In the genomic region with DNA sequence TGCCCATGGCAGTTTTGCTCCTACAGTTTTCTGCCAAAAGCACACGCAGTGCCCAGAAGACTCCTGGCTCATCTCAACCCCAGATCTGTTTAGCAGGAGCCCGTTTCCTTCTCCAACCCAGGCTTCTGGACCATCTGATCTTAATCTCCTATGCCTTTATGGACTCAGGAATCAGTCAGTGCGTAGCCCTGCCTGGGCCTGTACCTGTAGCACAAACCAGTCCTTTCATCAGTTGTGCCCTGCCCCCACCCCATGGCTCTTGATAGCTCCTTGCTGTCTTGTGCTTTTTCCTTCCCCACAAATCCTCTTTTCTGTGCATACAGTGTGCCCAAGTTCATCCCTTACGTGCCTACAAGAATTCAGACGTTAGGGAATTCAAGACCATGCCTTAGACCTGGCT, we compare ENCODE assay signal across 2 cellular contexts.
TF ChIP-seq lines count a peak whose summit lies in the region.

No MANE protein-coding gene starts in this region.

TF ChIP-seq in liver, 16 proteins besides CTCF, POLR2A, EP300 and RAD21 (continued from another document):
- TF ChIP-seq EGR1 (IDR thresholded peaks at IDR 0.05; ENCODE audit: low read depth in 2 of 2), result no peak
- no peak for TF ChIP-seq GABPA (IDR thresholded peaks at IDR 0.05 in 1 of 2, conservative IDR thresholded peaks at IDR 0.05 in 1 of 2)
- TF ChIP-seq, protein P1, sequence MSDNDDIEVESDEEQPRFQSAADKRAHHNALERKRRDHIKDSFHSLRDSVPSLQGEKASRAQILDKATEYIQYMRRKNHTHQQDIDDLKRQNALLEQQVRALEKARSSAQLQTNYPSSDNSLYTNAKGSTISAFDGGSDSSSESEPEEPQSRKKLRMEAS (IDR thresholded peaks at IDR 0.05), result no peak
- TF ChIP-seq, protein P2, sequence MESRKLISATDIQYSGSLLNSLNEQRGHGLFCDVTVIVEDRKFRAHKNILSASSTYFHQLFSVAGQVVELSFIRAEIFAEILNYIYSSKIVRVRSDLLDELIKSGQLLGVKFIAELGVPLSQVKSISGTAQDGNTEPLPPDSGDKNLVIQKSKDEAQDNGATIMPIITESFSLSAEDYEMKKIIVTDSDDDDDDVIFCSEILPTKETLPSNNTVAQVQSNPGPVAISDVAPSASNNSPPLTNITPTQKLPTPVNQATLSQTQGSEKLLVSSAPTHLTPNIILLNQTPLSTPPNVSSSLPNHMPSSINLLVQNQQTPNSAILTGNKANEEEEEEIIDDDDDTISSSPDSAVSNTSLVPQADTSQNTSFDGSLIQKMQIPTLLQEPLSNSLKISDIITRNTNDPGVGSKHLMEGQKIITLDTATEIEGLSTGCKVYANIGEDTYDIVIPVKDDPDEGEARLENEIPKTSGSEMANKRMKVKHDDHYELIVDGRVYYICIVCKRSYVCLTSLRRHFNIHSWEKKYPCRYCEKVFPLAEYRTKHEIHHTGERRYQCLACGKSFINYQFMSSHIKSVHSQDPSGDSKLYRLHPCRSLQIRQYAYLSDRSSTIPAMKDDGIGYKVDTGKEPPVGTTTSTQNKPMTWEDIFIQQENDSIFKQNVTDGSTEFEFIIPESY (IDR thresholded peaks at IDR 0.05), result no peak
- TF ChIP-seq JUND (IDR thresholded peaks at IDR 0.05), result no peak
- TF ChIP-seq, protein P3, sequence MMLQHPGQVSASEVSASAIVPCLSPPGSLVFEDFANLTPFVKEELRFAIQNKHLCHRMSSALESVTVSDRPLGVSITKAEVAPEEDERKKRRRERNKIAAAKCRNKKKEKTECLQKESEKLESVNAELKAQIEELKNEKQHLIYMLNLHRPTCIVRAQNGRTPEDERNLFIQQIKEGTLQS (IDR thresholded peaks at IDR 0.05), result no peak
- no peak for TF ChIP-seq YY1 (IDR thresholded peaks at IDR 0.05)
- TF ChIP-seq, protein P4, sequence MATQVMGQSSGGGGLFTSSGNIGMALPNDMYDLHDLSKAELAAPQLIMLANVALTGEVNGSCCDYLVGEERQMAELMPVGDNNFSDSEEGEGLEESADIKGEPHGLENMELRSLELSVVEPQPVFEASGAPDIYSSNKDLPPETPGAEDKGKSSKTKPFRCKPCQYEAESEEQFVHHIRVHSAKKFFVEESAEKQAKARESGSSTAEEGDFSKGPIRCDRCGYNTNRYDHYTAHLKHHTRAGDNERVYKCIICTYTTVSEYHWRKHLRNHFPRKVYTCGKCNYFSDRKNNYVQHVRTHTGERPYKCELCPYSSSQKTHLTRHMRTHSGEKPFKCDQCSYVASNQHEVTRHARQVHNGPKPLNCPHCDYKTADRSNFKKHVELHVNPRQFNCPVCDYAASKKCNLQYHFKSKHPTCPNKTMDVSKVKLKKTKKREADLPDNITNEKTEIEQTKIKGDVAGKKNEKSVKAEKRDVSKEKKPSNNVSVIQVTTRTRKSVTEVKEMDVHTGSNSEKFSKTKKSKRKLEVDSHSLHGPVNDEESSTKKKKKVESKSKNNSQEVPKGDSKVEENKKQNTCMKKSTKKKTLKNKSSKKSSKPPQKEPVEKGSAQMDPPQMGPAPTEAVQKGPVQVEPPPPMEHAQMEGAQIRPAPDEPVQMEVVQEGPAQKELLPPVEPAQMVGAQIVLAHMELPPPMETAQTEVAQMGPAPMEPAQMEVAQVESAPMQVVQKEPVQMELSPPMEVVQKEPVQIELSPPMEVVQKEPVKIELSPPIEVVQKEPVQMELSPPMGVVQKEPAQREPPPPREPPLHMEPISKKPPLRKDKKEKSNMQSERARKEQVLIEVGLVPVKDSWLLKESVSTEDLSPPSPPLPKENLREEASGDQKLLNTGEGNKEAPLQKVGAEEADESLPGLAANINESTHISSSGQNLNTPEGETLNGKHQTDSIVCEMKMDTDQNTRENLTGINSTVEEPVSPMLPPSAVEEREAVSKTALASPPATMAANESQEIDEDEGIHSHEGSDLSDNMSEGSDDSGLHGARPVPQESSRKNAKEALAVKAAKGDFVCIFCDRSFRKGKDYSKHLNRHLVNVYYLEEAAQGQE (IDR thresholded peaks at IDR 0.05), result no peak
- no peak for TF ChIP-seq FOXA2 (IDR thresholded peaks at IDR 0.05)
- no peak for TF ChIP-seq HNF4A (conservative IDR thresholded peaks at IDR 0.05)
- TF ChIP-seq HNF4G (IDR thresholded peaks at IDR 0.05), result no peak
TF ChIP-seq in liver: peak in this region for 0.

TF ChIP-seq in HepG2, 621 proteins besides CTCF, POLR2A, EP300 and RAD21 (continued from another document):
- TF ChIP-seq ZNF672 (CRISPR knock-in tag; IDR thresholded peaks at IDR 0.05), result no peak
- no peak for TF ChIP-seq TBX3 (IDR thresholded peaks at IDR 0.05; ENCODE audit: borderline replicate concordance)
- no peak for TF ChIP-seq HNRNPUL1 (IDR thresholded peaks at IDR 0.05; ENCODE audit: low read depth, low read length)
- TF ChIP-seq, protein P5, sequence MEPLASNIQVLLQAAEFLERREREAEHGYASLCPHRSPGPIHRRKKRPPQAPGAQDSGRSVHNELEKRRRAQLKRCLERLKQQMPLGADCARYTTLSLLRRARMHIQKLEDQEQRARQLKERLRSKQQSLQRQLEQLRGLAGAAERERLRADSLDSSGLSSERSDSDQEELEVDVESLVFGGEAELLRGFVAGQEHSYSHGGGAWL (CRISPR knock-in tag; IDR thresholded peaks at IDR 0.05), result no peak
- TF ChIP-seq, protein P6, sequence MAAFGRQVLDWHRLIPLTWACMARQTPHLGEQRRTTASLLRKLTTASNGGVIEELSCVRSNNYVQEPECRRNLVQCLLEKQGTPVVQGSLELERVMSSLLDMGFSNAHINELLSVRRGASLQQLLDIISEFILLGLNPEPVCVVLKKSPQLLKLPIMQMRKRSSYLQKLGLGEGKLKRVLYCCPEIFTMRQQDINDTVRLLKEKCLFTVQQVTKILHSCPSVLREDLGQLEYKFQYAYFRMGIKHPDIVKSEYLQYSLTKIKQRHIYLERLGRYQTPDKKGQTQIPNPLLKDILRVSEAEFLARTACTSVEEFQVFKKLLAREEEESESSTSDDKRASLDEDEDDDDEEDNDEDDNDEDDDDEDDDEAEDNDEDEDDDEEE (CRISPR knock-in tag; IDR thresholded peaks at IDR 0.05), result no peak
- no peak for TF ChIP-seq ZNF530 (CRISPR knock-in tag; IDR thresholded peaks at IDR 0.05; ENCODE audit: low read depth)
- TF ChIP-seq ZFP90 (CRISPR knock-in tag; IDR thresholded peaks at IDR 0.05; ENCODE audit: borderline replicate concordance), result no peak
- TF ChIP-seq, protein P7, sequence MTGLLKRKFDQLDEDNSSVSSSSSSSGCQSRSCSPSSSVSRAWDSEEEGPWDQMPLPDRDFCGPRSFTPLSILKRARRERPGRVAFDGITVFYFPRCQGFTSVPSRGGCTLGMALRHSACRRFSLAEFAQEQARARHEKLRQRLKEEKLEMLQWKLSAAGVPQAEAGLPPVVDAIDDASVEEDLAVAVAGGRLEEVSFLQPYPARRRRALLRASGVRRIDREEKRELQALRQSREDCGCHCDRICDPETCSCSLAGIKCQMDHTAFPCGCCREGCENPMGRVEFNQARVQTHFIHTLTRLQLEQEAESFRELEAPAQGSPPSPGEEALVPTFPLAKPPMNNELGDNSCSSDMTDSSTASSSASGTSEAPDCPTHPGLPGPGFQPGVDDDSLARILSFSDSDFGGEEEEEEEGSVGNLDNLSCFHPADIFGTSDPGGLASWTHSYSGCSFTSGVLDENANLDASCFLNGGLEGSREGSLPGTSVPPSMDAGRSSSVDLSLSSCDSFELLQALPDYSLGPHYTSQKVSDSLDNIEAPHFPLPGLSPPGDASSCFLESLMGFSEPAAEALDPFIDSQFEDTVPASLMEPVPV (CRISPR knock-in tag; IDR thresholded peaks at IDR 0.05), result no peak
- TF ChIP-seq ZNF138 (CRISPR knock-in tag; IDR thresholded peaks at IDR 0.05; ENCODE audit: low read depth), result no peak
- no peak for TF ChIP-seq MEIS2 (CRISPR knock-in tag; IDR thresholded peaks at IDR 0.05)
- TF ChIP-seq ZNF232 (CRISPR knock-in tag; IDR thresholded peaks at IDR 0.05; ENCODE audit: borderline replicate concordance), result no peak
- no peak for TF ChIP-seq ZNF75D (CRISPR knock-in tag; IDR thresholded peaks at IDR 0.05; ENCODE audit: borderline replicate concordance)
- TF ChIP-seq, protein P8, sequence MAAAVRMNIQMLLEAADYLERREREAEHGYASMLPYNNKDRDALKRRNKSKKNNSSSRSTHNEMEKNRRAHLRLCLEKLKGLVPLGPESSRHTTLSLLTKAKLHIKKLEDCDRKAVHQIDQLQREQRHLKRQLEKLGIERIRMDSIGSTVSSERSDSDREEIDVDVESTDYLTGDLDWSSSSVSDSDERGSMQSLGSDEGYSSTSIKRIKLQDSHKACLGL (CRISPR knock-in tag; IDR thresholded peaks at IDR 0.05), result no peak
- TF ChIP-seq ZNF788 (CRISPR knock-in tag; IDR thresholded peaks at IDR 0.05; ENCODE audit: borderline replicate concordance), result no peak
